ENCODE assay signal across 1 cellular context in the genomic region with DNA sequence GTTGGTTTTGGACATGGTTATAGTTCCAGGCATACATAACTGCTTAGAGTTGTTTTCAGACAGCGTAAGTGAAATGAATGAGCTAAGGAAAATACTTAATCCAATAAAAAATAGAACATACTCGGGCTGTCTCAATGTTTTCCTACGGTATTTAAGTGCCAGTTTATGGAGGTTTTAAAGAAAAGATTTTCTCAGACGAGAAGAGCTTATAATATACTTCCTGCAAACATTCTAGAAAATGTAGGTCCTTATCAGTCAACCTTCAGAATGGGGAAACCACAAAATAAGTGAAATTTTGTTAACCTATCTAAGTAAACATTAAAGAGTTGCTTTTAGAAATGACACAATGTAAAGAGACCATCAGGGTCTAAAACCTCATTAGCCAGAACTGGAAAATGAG.
TF ChIP-seq lines count a peak whose summit lies in the region.

No MANE protein-coding gene starts in this region.

TF ChIP-seq in WTC11, 78 proteins besides CTCF, POLR2A, EP300 and RAD21:
- TF ChIP-seq MXD4 (CRISPR knock-in tag; IDR thresholded peaks at IDR 0.05; ENCODE audit: borderline replicate concordance): no peak
- TF ChIP-seq CBFB (CRISPR knock-in tag; IDR thresholded peaks at IDR 0.05; ENCODE audit: low read depth): no peak
- TF ChIP-seq, protein P1, sequence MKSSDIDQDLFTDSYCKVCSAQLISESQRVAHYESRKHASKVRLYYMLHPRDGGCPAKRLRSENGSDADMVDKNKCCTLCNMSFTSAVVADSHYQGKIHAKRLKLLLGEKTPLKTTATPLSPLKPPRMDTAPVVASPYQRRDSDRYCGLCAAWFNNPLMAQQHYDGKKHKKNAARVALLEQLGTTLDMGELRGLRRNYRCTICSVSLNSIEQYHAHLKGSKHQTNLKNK (CRISPR knock-in tag; IDR thresholded peaks at IDR 0.05): peak; percentile 27; the same call in 1 of the 2 replicates
- no peak for TF ChIP-seq RELA (CRISPR knock-in tag; IDR thresholded peaks at IDR 0.05; ENCODE audit: borderline replicate concordance)
- TF ChIP-seq ZNF138 (CRISPR knock-in tag; conservative IDR thresholded peaks at IDR 0.05): no peak
- no peak for TF ChIP-seq MYBL2 (CRISPR knock-in tag; IDR thresholded peaks at IDR 0.05)
